ENCODE assay signal across 11 cellular contexts in the genomic region with DNA sequence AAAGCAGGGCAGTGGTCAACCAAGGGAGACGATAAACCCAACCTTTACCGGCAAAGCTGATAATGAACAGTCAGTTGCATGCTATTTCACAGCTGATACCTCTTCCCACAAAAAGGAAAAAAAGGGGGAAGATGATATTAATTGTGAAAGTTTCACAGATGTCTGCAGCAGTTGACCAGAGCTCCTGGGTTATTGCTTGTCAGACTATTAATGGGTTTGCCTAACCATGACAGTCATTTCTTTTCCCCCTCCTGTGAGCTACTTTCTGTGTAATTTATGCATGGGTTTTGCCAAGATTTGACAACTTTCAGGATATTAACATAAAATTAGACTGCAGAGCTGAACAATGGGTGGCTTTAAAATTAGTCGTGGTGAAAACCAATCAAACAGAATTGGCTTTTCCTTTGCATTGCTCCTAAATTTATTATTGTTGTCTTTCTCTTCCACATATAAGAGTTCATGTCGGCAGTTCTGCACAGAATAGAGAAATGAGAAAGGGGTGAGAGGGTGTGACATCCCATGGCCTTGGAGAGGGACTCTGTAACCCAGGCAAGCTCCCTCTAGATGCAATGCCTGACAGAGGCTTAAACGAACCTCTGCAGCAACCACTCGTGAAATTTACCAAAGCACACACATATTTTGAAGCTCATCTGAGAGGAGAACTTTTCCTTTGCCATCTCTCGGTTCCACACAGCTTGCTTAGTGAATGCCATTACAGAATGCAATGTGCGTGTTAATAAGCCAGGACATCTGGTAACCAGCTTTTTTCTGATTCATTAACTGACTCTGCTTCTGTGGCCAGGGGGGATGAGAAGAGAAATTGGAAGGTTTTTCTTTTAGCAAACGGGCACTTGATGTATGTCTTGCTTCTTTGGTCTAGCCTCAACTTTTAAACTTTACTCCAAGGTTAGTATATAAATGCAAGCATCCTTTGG.
DNase-seq lines count a peak whose midpoint lies in the region; ATAC-seq, FAIRE-seq and TF ChIP-seq lines count a peak whose summit lies in the region.
"Had no signal": no experiment of that assay in that cellular context is flagged by ENCODE, and none has a peak within 500 bp of the region (broad histone marks: within the 10 kb centered on the region; RNA-seq: fewer than 3 reads in every experiment).

No MANE protein-coding gene starts in this region.

- DNase-seq in GM12892 (ENCODE audit: insufficient read length) = no peak
- DNase-seq in NCI-H1930 (lab: John Stamatoyannopoulos, UW) = no peak
- DNase-seq in kidney tubule cell (ENCODE audit: low spot score) = no peak
- DNase-seq in lower lobe of right lung = no peak
- DNase-seq in midbrain (lab: John Stamatoyannopoulos, UW) = no peak
- DNase-seq: activated CD8-positive, alpha-beta memory T cell treated with anti-CD3 and anti-CD28 coated beads, Interleukin-2, amount 50 U/mL, for 4 hours had no signal

- no peaks in the 10 kb centered on the region for H3K27me3 ChIP-seq in lower lobe of right lung (ENCODE audit: low read depth)

- no peak overlapping the region for H3K27ac ChIP-seq in lower lobe of right lung

- peaks cover 6% of the 10 kb centered on the region for H3K27me3 Mint-ChIP-seq in brain

- FAIRE-seq in GM12892 (lab: Jason Lieb, UNC) = peak; percentile 93
- FAIRE-seq: endothelial cell of umbilical vein, H1 had no signal

- ATAC-seq in GM21515 (IDR thresholded peaks at IDR 0.05; ENCODE audit: unreplicated experiment) (peak; percentile 62), HG03354 (IDR thresholded peaks at IDR 0.05; ENCODE audit: poor library complexity, severe bottlenecking, unreplicated experiment) (peak; percentile 73), lower lobe of right lung (no peak)

- no peaks in the 10 kb centered on the region for H3K9me3 Mint-ChIP-seq in brain

- H3K4me3 Mint-ChIP-seq in brain = peak overlapping the region in 3 of 5 experiments; percentile 11 to 62 (median 19)

- no peaks in the 10 kb centered on the region for H3K9me3 ChIP-seq in lower lobe of right lung

- TF ChIP-seq CTCF in brain (conservative IDR thresholded peaks at IDR 0.05) (no peak), lower lobe of right lung (IDR thresholded peaks at IDR 0.05) (no peak)

- intact Hi-C loops in lower lobe of right lung (cut with DNase I) = no loop called here

- H3K4me3 ChIP-seq in lower lobe of right lung = no peak overlapping the region

- no peak for TF ChIP-seq POLR2A in GM12892 (IDR thresholded peaks at IDR 0.05; ENCODE audit: low read depth, low read length)

- no peaks in the 10 kb centered on the region for H3K36me3 ChIP-seq in lower lobe of right lung

- no peaks in the 10 kb centered on the region for H3K36me3 Mint-ChIP-seq in brain

- peak overlapping the region in 3 of 5 experiments; percentile 12 to 68 (median 40) for H3K27ac Mint-ChIP-seq in brain

- peaks cover 14% of the 10 kb centered on the region for H3K4me1 ChIP-seq in lower lobe of right lung

- H3K4me1 Mint-ChIP-seq in brain = peaks cover 54% of the 10 kb centered on the region

Comparison
In these comparisons a context has a peak if more than half of its experiments do, and no peak if none do; other contexts are left out.
1. ATAC-seq: peak in GM21515 (single experiment) and HG03354 (single experiment); none in lower lobe of right lung (0 of 2).